ENCODE assay signal across 1 cellular context in the genomic region with DNA sequence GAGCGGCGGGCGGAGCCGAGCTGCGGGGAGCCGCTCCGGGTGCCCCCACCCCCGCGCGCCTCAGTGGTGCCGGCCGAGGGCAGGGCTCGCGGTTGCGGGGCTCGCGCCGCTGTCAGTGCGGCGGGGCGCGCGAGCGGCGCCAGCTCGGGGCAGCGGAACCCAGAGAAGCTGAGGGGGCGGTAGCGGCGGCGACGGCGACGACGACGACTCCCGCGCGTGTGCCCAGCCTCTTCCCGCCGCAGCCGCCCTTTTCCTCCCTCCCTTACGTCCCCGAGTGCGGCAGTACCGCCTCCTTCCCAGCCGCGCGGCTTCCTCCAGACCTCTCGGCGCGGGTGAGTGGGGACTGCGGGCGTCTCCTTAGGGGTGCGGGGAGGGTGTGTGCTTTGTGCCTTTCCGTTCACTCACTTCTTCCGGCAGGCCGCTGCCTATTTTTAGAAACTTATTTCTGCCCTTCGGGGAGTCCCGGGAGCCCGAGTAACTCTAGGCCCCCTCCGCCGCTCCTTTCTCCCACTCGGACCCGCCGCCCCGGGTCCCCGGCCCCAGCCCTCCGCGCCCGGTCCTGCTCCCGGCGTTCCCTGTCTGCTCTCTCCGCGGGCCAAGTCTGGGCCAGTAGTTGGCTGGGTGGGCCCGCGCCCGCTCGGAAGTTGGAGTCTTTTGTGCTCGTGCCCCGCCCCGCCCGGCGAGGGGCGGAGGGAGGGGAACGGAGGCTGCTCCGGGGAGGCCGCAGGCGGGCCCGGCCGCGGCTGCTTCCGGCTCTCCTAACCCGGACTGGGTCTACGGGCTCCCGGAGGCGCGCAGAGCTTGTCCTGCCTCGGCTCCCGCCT.
A peak's percentile ranks its signal among the peaks of the same experiment; 100 is the strongest.
TF ChIP-seq lines count a peak whose summit lies in the region.

TSS of gene RALY (plus strand) at position 112 of the 824 bp plus-strand sequence. CDS start 78,164 bp downstream, outside the sequence.

TF ChIP-seq in PFSK-1, 5 proteins besides CTCF, POLR2A, EP300 and RAD21 (continued from another document):
- TF ChIP-seq FOXP2 (optimal IDR thresholded peaks at IDR 0.05; ENCODE audit: borderline replicate concordance, extremely low read depth, extremely low read length, insufficient read depth) (peak; percentile 72), POLR2AphosphoS5 (IDR thresholded peaks at IDR 0.05; ENCODE audit: low read depth, low read length) (peak; percentile 39)
